21 cellular contexts compared by ENCODE assay signal in genomic region chr3:149278911-149279310, GRCh38. TPM values are rescaled to one million over a fixed set of nuclear protein-coding genes. Genes with fewer than 3 reads are reported as not detected.
DNase-seq lines count a peak whose midpoint lies in the region; ATAC-seq, FAIRE-seq and TF ChIP-seq lines count a peak whose summit lies in the region.
"Had no signal": no experiment of that assay in that cellular context is flagged by ENCODE, and none has a peak within 500 bp of the region (broad histone marks: within the 10 kb centered on the region; RNA-seq: fewer than 3 reads in every experiment).

No MANE protein-coding gene starts in this region.

- no TSS peak for BruUV-seq in MCF 10A (replicated peaks; lab: Mats Ljungman, UMichigan)
- BruUV-seq in K562 (replicated peaks; lab: Mats Ljungman, UMichigan), result no TSS peak

- 0% methylated on average over 2 of the region's 2 CpGs for WGBS in K562 (ENCODE audit: insufficient coverage, low coverage, missing lambda C conversion rate)
- 59 to 85% (median 77%) methylated on average over 2 of the region's 2 CpGs for WGBS in heart left ventricle, 4 donors

- intact Hi-C loops in breast epithelium (cut with DNase I; ENCODE audit: low total_unique reads), result loop anchor here (10.0 kb wide), 1 partner anchor 154 kb away; the partner anchor contains the start of gene HPS3
- intact Hi-C loops in MCF 10A (cut with micrococcal nuclease), result no loop called here
- intact Hi-C loops in K562 (cut with micrococcal nuclease), result no loop called here
- intact Hi-C loops in left ventricle myocardium inferior (cut with micrococcal nuclease), result no loop called here
- intact Hi-C loops in heart left ventricle (cut with DNase I), result loop anchor here in 5 of 10 donors (10.0 kb wide), 4 partner anchors 196 to 424 kb away; partner anchors contain the start of genes CPA3 (in 2 of the 5) and TM4SF4 (in 1 of the 5)

- no peaks in the 10 kb centered on the region for H3K79me2 ChIP-seq in K562 (ENCODE audit: control insufficient read depth, insufficient read depth, low read length)

- no peak overlapping the region for H2AFZ ChIP-seq in K562 (ENCODE audit: low read depth, low read length)

- no peak for ATAC-seq in K562
- ATAC-seq in natural killer cell treated with Interleukin-12 subunit alpha and Interleukin-12 subunit beta and Interleukin-15 and Interleukin-18, amount 100 ng/mL, for 72 hours, result no peak
- no peak for ATAC-seq in stimulated activated naive CD8-positive, alpha-beta T cell treated with anti-CD3 and anti-CD28 coated beads, Interleukin-15, Interleukin-2, amounts not matched to agents 100 U/mL and 50 U/mL, for 24 hours
- no peak for ATAC-seq in HG02610 (IDR thresholded peaks at IDR 0.05; ENCODE audit: unreplicated experiment)
- no peak for ATAC-seq in heart left ventricle
- ATAC-seq: HCT116 had no signal

- POLR2A ChIA-PET in MCF 10A (lab: Yijun Ruan, JAX), result interaction anchor here (1.0 kb wide), 1 partner anchor 26 kb away, joined by 4 read pairs; no protein-coding TSS in a partner anchor
- POLR2A ChIA-PET in K562 (lab: Yijun Ruan, JAX), result no interaction called here

- DNase-seq in breast epithelium (ENCODE audit: low spot score in 2 of 2) (no peak), MCF 10A (ENCODE audit: unreplicated experiment) (no peak), K562 (ENCODE audit: extremely low read depth in 1 of 4, low spot score in 3 of 4) (no peak), left ventricle myocardium inferior (no peak), heart left ventricle (no peak)
- DNase-seq in natural killer cell treated with Interleukin-12 subunit alpha and Interleukin-12 subunit beta and Interleukin-15 and Interleukin-18, amount 100 ng/mL, for 72 hours (ENCODE audit: low spot score), result no peak
- DNase-seq in stimulated activated naive CD8-positive, alpha-beta T cell treated with anti-CD3 and anti-CD28 coated beads, Interleukin-15, Interleukin-2, amounts not matched to agents 100 U/mL and 50 U/mL, for 24 hours, result no peak
- DNase-seq: 8988T, Caco-2, MG63, NCI-H1092 treated with DMSO at 0.1 percent for 48 hours, NCI-H1930, NCI-H2171, NCI-H82, SIG-M5 had no signal

- no peak for TF ChIP-seq RAD21 in K562 (CRISPR knock-in tag; conservative IDR thresholded peaks at IDR 0.05 in 1 of 2, IDR thresholded peaks at IDR 0.05 in 1 of 2)

- FAIRE-seq in K562 (lab: Jason Lieb, UNC), result peak; percentile 19
- FAIRE-seq: GM12892, HTR-8/SVneo, RCC 7860 had no signal

- no peaks in the 10 kb centered on the region for H3K9me3 Mint-ChIP-seq in MCF 10A (ENCODE audit: unreplicated experiment)
- no peaks in the 10 kb centered on the region for H3K9me3 Mint-ChIP-seq in natural killer cell treated with Interleukin-12 subunit alpha and Interleukin-12 subunit beta and Interleukin-15 and Interleukin-18, amount 100 ng/mL, for 72 hours
- H3K9me3 Mint-ChIP-seq: CD14-positive monocyte had no signal

- H3K4me2 ChIP-seq in K562 (ENCODE audit: insufficient read depth, low read length), result no peak overlapping the region

- no peak overlapping the region for H3K27ac Mint-ChIP-seq in MCF 10A (ENCODE audit: low read depth, unreplicated experiment)
- H3K27ac Mint-ChIP-seq in natural killer cell treated with Interleukin-12 subunit alpha and Interleukin-12 subunit beta and Interleukin-15 and Interleukin-18, amount 100 ng/mL, for 72 hours, result peak overlapping the region; percentile 33 to 87

- H3K4me1 Mint-ChIP-seq in MCF 10A (ENCODE audit: insufficient read depth, unreplicated experiment), result peaks cover 14% of the 10 kb centered on the region
- H3K4me1 Mint-ChIP-seq in natural killer cell treated with Interleukin-12 subunit alpha and Interleukin-12 subunit beta and Interleukin-15 and Interleukin-18, amount 100 ng/mL, for 72 hours (ENCODE audit: low read depth in 2 of 2), result peaks cover 8% of the 10 kb centered on the region in 2 donors

- H3K27me3 Mint-ChIP-seq in MCF 10A (ENCODE audit: insufficient read depth, unreplicated experiment), result no peaks in the 10 kb centered on the region
- no peaks in the 10 kb centered on the region for H3K27me3 Mint-ChIP-seq in natural killer cell treated with Interleukin-12 subunit alpha and Interleukin-12 subunit beta and Interleukin-15 and Interleukin-18, amount 100 ng/mL, for 72 hours

- no peaks in the 10 kb centered on the region for H3K9me1 ChIP-seq in K562 (ENCODE audit: control insufficient read depth, insufficient read depth, low read length)

- in situ Hi-C loops in K562 (cut with MboI), result no loop called here

- H3K36me3 ChIP-seq in breast epithelium (no peaks in the 10 kb centered on the region), K562 (ENCODE audit: control insufficient read depth, insufficient read depth, low read length) (no peaks in the 10 kb centered on the region), left ventricle myocardium inferior (no peaks in the 10 kb centered on the region), heart left ventricle (no peaks in the 10 kb centered on the region)
- H3K36me3 ChIP-seq: MG63 had no signal

- H3K4me3 ChIP-seq in breast epithelium (no peak overlapping the region), K562 (no peak overlapping the region), left ventricle myocardium inferior (no peak overlapping the region), heart left ventricle (no peak overlapping the region)
- H3K4me3 ChIP-seq: MG63 had no signal

- no peaks in the 10 kb centered on the region for H3K36me3 Mint-ChIP-seq in MCF 10A (ENCODE audit: insufficient read depth, unreplicated experiment)
- H3K36me3 Mint-ChIP-seq in natural killer cell treated with Interleukin-12 subunit alpha and Interleukin-12 subunit beta and Interleukin-15 and Interleukin-18, amount 100 ng/mL, for 72 hours, result no peaks in the 10 kb centered on the region
- H3K36me3 Mint-ChIP-seq: CD14-positive monocyte had no signal

- H3K4me3 Mint-ChIP-seq in MCF 10A (ENCODE audit: unreplicated experiment), result no peak overlapping the region
- H3K4me3 Mint-ChIP-seq in natural killer cell treated with Interleukin-12 subunit alpha and Interleukin-12 subunit beta and Interleukin-15 and Interleukin-18, amount 100 ng/mL, for 72 hours, result no peak overlapping the region
- H3K4me3 Mint-ChIP-seq: CD14-positive monocyte had no signal

- H3K27me3 ChIP-seq in breast epithelium, result no peaks in the 10 kb centered on the region
- H3K27me3 ChIP-seq in K562 (ENCODE audit: control insufficient read depth in 2 of 2, insufficient read depth in 2 of 2, low read length in 2 of 2), result peaks cover 0 to 3% of the 10 kb centered on the region in 2 experiments; a peak in 1 of 5 replicates
- no peaks in the 10 kb centered on the region for H3K27me3 ChIP-seq in left ventricle myocardium inferior (ENCODE audit: low read depth)
- H3K27me3 ChIP-seq in heart left ventricle, result no peaks in the 10 kb centered on the region
- H3K27me3 ChIP-seq: MG63 had no signal

- TF ChIP-seq POLR2A in breast epithelium (IDR thresholded peaks at IDR 0.05) (no peak), K562 (conservative IDR thresholded peaks at IDR 0.05) (no peak), heart left ventricle (IDR thresholded peaks at IDR 0.05) (no peak)

- CTCF ChIA-PET in MCF 10A (lab: Yijun Ruan, JAX), result interaction anchor here (0.6 to 6.3 kb wide), 12 partner anchors 18 to 445 kb away, joined by 3 to 50 read pairs (median 5); partner anchors contain the start of gene TM4SF18
- CTCF ChIA-PET in K562 (lab: Yijun Ruan, JAX; ENCODE audit: low intra/inter-chr PET ratio), result interaction anchor here (0.6 to 1.3 kb wide), 2 partner anchors 10 to 159 kb away, joined by 3 read pairs; no protein-coding TSS in a partner anchor

- H3K4me1 ChIP-seq in breast epithelium (peaks cover 0 to 3% of the 10 kb centered on the region in 2 donors), K562 (replicated peaks in 1 of 2; ENCODE audit: control insufficient read depth in 2 of 2, insufficient read depth in 2 of 2, low read length in 2 of 2) (peaks cover 0 to 3% of the 10 kb centered on the region in 2 experiments; a peak in 2 of 5 replicates), left ventricle myocardium inferior (peaks cover 12% of the 10 kb centered on the region), heart left ventricle (peaks cover 0 to 15% (median 1%) of the 10 kb centered on the region in 12 donors)

- TF ChIP-seq CTCF in breast epithelium (IDR thresholded peaks at IDR 0.05) (no peak), MCF 10A (IDR thresholded peaks at IDR 0.05; ENCODE audit: unreplicated experiment) (no peak), K562 (IDR thresholded peaks at IDR 0.05 in 2 of 3, conservative IDR thresholded peaks at IDR 0.05 in 1 of 3; ENCODE audit: insufficient read depth in 2 of 3, low read depth in 1 of 3, low read length in 3 of 3) (no peak), left ventricle myocardium inferior (IDR thresholded peaks at IDR 0.05; ENCODE audit: borderline replicate concordance) (no peak), heart left ventricle (IDR thresholded peaks at IDR 0.05) (no peak)

- H3K9ac ChIP-seq in K562 (ENCODE audit: insufficient read depth in 1 of 2, low read depth in 2 of 2, low read length in 2 of 2), result no peak overlapping the region

- H3K9me3 ChIP-seq in breast epithelium (no peaks in the 10 kb centered on the region), K562 (replicated peaks; ENCODE audit: control insufficient read depth, insufficient read depth, low read depth, low read length) (no peaks in the 10 kb centered on the region), left ventricle myocardium inferior (replicated peaks) (no peaks in the 10 kb centered on the region), heart left ventricle (no peaks in the 10 kb centered on the region)
- H3K9me3 ChIP-seq: Caco-2, MG63 had no signal

- no peaks in the 10 kb centered on the region for H4K20me1 ChIP-seq in K562 (replicated peaks; ENCODE audit: control insufficient read depth, insufficient read depth, low read length)

- TF ChIP-seq EP300 in K562 (IDR thresholded peaks at IDR 0.05; ENCODE audit: low read length), result no peak

- H3K27ac ChIP-seq in breast epithelium (peak overlapping the region; percentile 46 to 57), K562 (ENCODE audit: extremely low read depth, low read depth, low read length) (no peak overlapping the region), left ventricle myocardium inferior (replicated peaks) (no peak overlapping the region), heart left ventricle (no peak overlapping the region)

RNA-seq across cellular contexts. Expression of gene TM4SF18, which starts 54.5 kb away (rescaled TPM):
- total RNA-seq in breast epithelium, result 10 to 100 TPM in 2 of 3 donors, 1 to 10 TPM in 1; 7.2 to 43.8 (median 25.9) TPM
- not detected in 2 replicates for total RNA-seq in MCF 10A (2022)
- total RNA-seq in K562 (2011; cell fraction: chromatin; rRNA removed; ENCODE audit: low replicate concordance), result not detected in 2 replicates
- total RNA-seq in K562 (2011; cell fraction: nucleolus; rRNA removed), result not detected in 2 replicates
- total RNA-seq in K562 (2011; cell fraction: nucleoplasm; rRNA removed), result not detected in 2 replicates
- not detected in 2 replicates for total RNA-seq in K562 (2014; rRNA removed)
- total RNA-seq in K562 (2014; rRNA removed; fragmentation: Illumina TruSeq; extraction: Trizol), result not detected in 2 replicates
- not detected in 2 replicates for total RNA-seq in K562 (2015; rRNA removed; fragmentation: Illumina TruSeq; extraction: Trizol)
- not detected in 2 replicates for total RNA-seq in K562 (2021)
- not detected in 2 replicates for polyA plus RNA-seq in K562 (2011; rRNA removed)
- polyA plus RNA-seq in K562 (2011; cell fraction: cytosol; rRNA removed), result not detected in 2 replicates
- not detected in 2 replicates for polyA plus RNA-seq in K562 (2011; cell fraction: nucleus; rRNA removed)
- not detected in 2 replicates for polyA plus RNA-seq in K562 (2012)
- not detected in 2 replicates for polyA plus RNA-seq in K562 (2014; fragmentation: Illumina TruSeq; extraction: Trizol)
- polyA plus RNA-seq in K562 (2014; fragmentation: Nextera tagmentation; extraction: Ambion mirVana), result not detected
- polyA plus RNA-seq in K562 (2014; rRNA removed), result not detected in 2 replicates
- not detected in 2 replicates for polyA minus RNA-seq in K562 (2011; rRNA and poly(A)+ RNA removed)
- not detected in 2 replicates for polyA minus RNA-seq in K562 (2011; cell fraction: cytosol; rRNA and poly(A)+ RNA removed)
- not detected in 2 replicates for polyA minus RNA-seq in K562 (2011; cell fraction: nucleus; rRNA and poly(A)+ RNA removed)
- total RNA-seq in natural killer cell treated with Interleukin-12 subunit alpha and Interleukin-12 subunit beta and Interleukin-15 and Interleukin-18, amount 100 ng/mL, for 72 hours, result not detected
- 11.2 TPM for total RNA-seq in left ventricle myocardium inferior
- total RNA-seq in heart left ventricle, result 10 to 100 TPM in 4 of 9 donors, 1 to 10 TPM in 5; 6.0 to 19.9 (median 9.1) TPM
- 1 to 10 TPM; 4.5 to 7.0 TPM for polyA plus RNA-seq in heart left ventricle
- total RNA-seq: Caco-2 had no signal
- polyA plus RNA-seq: CD14-positive monocyte had no signal

RNA-seq across cellular contexts. Expression of gene CP, which starts 57.3 kb away (rescaled TPM):
- 100 to 1,000 TPM in 1 of 3 donors, 10 to 100 TPM in 2; 25.9 to 225 (median 30.2) TPM for total RNA-seq in breast epithelium
- 0.37 TPM in 1 of 2 replicates, not detected in the other for total RNA-seq in MCF 10A (2022)
- not detected in 2 replicates for total RNA-seq in K562 (2011; cell fraction: chromatin; rRNA removed; ENCODE audit: low replicate concordance)
- total RNA-seq in K562 (2011; cell fraction: nucleolus; rRNA removed), result not detected in 2 replicates
- not detected in 2 replicates for total RNA-seq in K562 (2011; cell fraction: nucleoplasm; rRNA removed)
- total RNA-seq in K562 (2014; rRNA removed), result not detected in 2 replicates
- not detected in 2 replicates for total RNA-seq in K562 (2014; rRNA removed; fragmentation: Illumina TruSeq; extraction: Trizol)
- total RNA-seq in K562 (2015; rRNA removed; fragmentation: Illumina TruSeq; extraction: Trizol), result not detected in 2 replicates
- total RNA-seq in K562 (2021), result 0.49 and 0.75 TPM in 2 replicates
- not detected in 2 replicates for polyA plus RNA-seq in K562 (2011; rRNA removed)
- polyA plus RNA-seq in K562 (2011; cell fraction: cytosol; rRNA removed), result not detected in 2 replicates
- not detected in 2 replicates for polyA plus RNA-seq in K562 (2011; cell fraction: nucleus; rRNA removed)
- polyA plus RNA-seq in K562 (2012), result not detected in 2 replicates
- polyA plus RNA-seq in K562 (2014; fragmentation: Illumina TruSeq; extraction: Trizol), result not detected in 2 replicates
- polyA plus RNA-seq in K562 (2014; fragmentation: Nextera tagmentation; extraction: Ambion mirVana), result not detected
- polyA plus RNA-seq in K562 (2014; rRNA removed), result 0.30 TPM in 1 of 2 replicates, not detected in the other
- polyA minus RNA-seq in K562 (2011; rRNA and poly(A)+ RNA removed), result 0.11 TPM in 1 of 2 replicates, not detected in the other
- 4.3 TPM in 1 of 2 replicates, not detected in the other for polyA minus RNA-seq in K562 (2011; cell fraction: cytosol; rRNA and poly(A)+ RNA removed)
- polyA minus RNA-seq in K562 (2011; cell fraction: nucleus; rRNA and poly(A)+ RNA removed), result not detected in 2 replicates
- not detected for total RNA-seq in natural killer cell treated with Interleukin-12 subunit alpha and Interleukin-12 subunit beta and Interleukin-15 and Interleukin-18, amount 100 ng/mL, for 72 hours
- total RNA-seq in left ventricle myocardium inferior, result 6.2 TPM
- 1 to 10 TPM in 8 of 9 donors, under 1 TPM in 1; 0.68 to 5.5 (median 3.5) TPM for total RNA-seq in heart left ventricle
- polyA plus RNA-seq in heart left ventricle, result 1 to 10 TPM in 1 of 2 donors, under 1 TPM in 1; 0.84 to 3.6 TPM
- polyA plus RNA-seq: CD14-positive monocyte had no signal

Comparison
In these comparisons a context has a peak if more than half of its experiments do, and no peak if none do; other contexts are left out.
1. H3K27ac ChIP-seq: peak in breast epithelium (2 of 2); none in K562 (single experiment), left ventricle myocardium inferior (single experiment) and heart left ventricle (0 of 12).